Comparison of ENCODE assay signal across 1 cellular context in genomic region chr1:112396668-112397025, GRCh38.
TF ChIP-seq lines count a peak whose summit lies in the region.

No MANE protein-coding gene starts in this region.

TF ChIP-seq in GM12878, 131 proteins besides CTCF, POLR2A, EP300 and RAD21 (continued from another document):
- no peak for TF ChIP-seq POLR2AphosphoS5 (IDR thresholded peaks at IDR 0.05; ENCODE audit: low read length)
- no peak for TF ChIP-seq YBX1 (IDR thresholded peaks at IDR 0.05)
- TF ChIP-seq RFX5 (IDR thresholded peaks at IDR 0.05; ENCODE audit: low read depth, low read length), result no peak
TF ChIP-seq in GM12878: peak in this region for 0.
